ENCODE assay signal across 14 cellular contexts in genomic region chr12:19018302-19018980, GRCh38.
DNase-seq lines count a peak whose midpoint lies in the region; ATAC-seq and TF ChIP-seq lines count a peak whose summit lies in the region.
"Had no signal": no experiment of that assay in that cellular context is flagged by ENCODE, and none has a peak within 500 bp of the region (broad histone marks: within the 10 kb centered on the region; RNA-seq: fewer than 3 reads in every experiment).

No MANE protein-coding gene starts in this region.

- no peak for TF ChIP-seq POLR2A in gastrocnemius medialis (IDR thresholded peaks at IDR 0.05)

- no peaks in the 10 kb centered on the region for H3K9me3 Mint-ChIP-seq in activated naive CD4-positive, alpha-beta T cell treated with anti-CD3 and anti-CD28 coated beads, Interleukin-2, amount 10 ng/mL, durations not matched to agents 7 days and 5 days
- H3K9me3 Mint-ChIP-seq: activated CD4-positive, alpha-beta T cell treated with anti-CD3 and anti-CD28 coated beads, Interleukin-2, amount 10 ng/mL, durations not matched to agents 24 days and 14 days; activated naive CD4-positive, alpha-beta T cell treated with anti-CD3 and anti-CD28 coated beads for 36 hours; H9 had no signal

- CTCF ChIA-PET in activated naive CD4-positive, alpha-beta T cell treated with anti-CD3 and anti-CD28 coated beads, Interleukin-2, amount 10 ng/mL, durations not matched to agents 7 days and 5 days (lab: Charles Lee), result no interaction called here

- no peaks in the 10 kb centered on the region for H3K4me1 Mint-ChIP-seq in activated naive CD4-positive, alpha-beta T cell treated with anti-CD3 and anti-CD28 coated beads, Interleukin-2, amount 10 ng/mL, durations not matched to agents 7 days and 5 days
- H3K4me1 Mint-ChIP-seq: activated CD4-positive, alpha-beta T cell treated with anti-CD3 and anti-CD28 coated beads, Interleukin-2, amount 10 ng/mL, durations not matched to agents 24 days and 14 days had no signal

- TF ChIP-seq CTCF in choroid plexus epithelial cell (conservative IDR thresholded peaks at IDR 0.05; ENCODE audit: low read depth, low read length) (no peak), gastrocnemius medialis (IDR thresholded peaks at IDR 0.05 in 4 of 5, conservative IDR thresholded peaks at IDR 0.05 in 1 of 5) (no peak)

- H3K9me3 ChIP-seq in gastrocnemius medialis, result no peaks in the 10 kb centered on the region
- H3K9me3 ChIP-seq: tibial nerve had no signal

- in situ Hi-C loops in gastrocnemius medialis (cut with MboI; ENCODE audit: low sequenced_read_pairs in 4 of 4), result no loop called here

- H3K27me3 Mint-ChIP-seq in activated naive CD4-positive, alpha-beta T cell treated with anti-CD3 and anti-CD28 coated beads, Interleukin-2, amount 10 ng/mL, durations not matched to agents 7 days and 5 days, result no peaks in the 10 kb centered on the region
- H3K27me3 Mint-ChIP-seq: activated CD4-positive, alpha-beta T cell treated with anti-CD3 and anti-CD28 coated beads, Interleukin-2, amount 10 ng/mL, durations not matched to agents 24 days and 14 days had no signal

- H3K36me3 ChIP-seq in gastrocnemius medialis, result no peaks in the 10 kb centered on the region
- H3K36me3 ChIP-seq: tibial nerve had no signal

- H3K27ac Mint-ChIP-seq in activated naive CD4-positive, alpha-beta T cell treated with anti-CD3 and anti-CD28 coated beads, Interleukin-2, amount 10 ng/mL, durations not matched to agents 7 days and 5 days, result no peak overlapping the region
- H3K27ac Mint-ChIP-seq: activated CD4-positive, alpha-beta T cell treated with anti-CD3 and anti-CD28 coated beads, Interleukin-2, amount 10 ng/mL, durations not matched to agents 24 days and 14 days; activated naive CD4-positive, alpha-beta T cell treated with anti-CD3 and anti-CD28 coated beads for 36 hours had no signal

- no peak overlapping the region for H3K27ac ChIP-seq in gastrocnemius medialis
- H3K27ac ChIP-seq: SK-N-MC, tibial nerve had no signal

- intact Hi-C loops in gastrocnemius medialis (cut with DNase I; ENCODE audit: low total_unique reads), result no loop called here

- no peak for ATAC-seq in gastrocnemius medialis

- no peaks in the 10 kb centered on the region for H3K36me3 Mint-ChIP-seq in activated naive CD4-positive, alpha-beta T cell treated with anti-CD3 and anti-CD28 coated beads, Interleukin-2, amount 10 ng/mL, durations not matched to agents 7 days and 5 days

- no peak overlapping the region for H3K4me3 Mint-ChIP-seq in activated naive CD4-positive, alpha-beta T cell treated with anti-CD3 and anti-CD28 coated beads, Interleukin-2, amount 10 ng/mL, durations not matched to agents 7 days and 5 days
- H3K4me3 Mint-ChIP-seq: activated CD4-positive, alpha-beta T cell treated with anti-CD3 and anti-CD28 coated beads, Interleukin-2, amount 10 ng/mL, durations not matched to agents 24 days and 14 days; activated naive CD4-positive, alpha-beta T cell treated with anti-CD3 and anti-CD28 coated beads for 36 hours; H9 had no signal

- peak; percentile 64 for DNase-seq in A172 (ENCODE audit: low spot score)
- DNase-seq in HT-29 (ENCODE audit: low spot score), result peak; percentile 54
- DNase-seq in choroid plexus epithelial cell (ENCODE audit: low read depth), result peak; percentile 81
- peak; percentile 84 for DNase-seq in kidney tubule cell (ENCODE audit: low spot score)
- no peak for DNase-seq in NCI-H1694 (lab: John Stamatoyannopoulos, UW)
- DNase-seq in gastrocnemius medialis, result no peak
- DNase-seq in NK-92 (lab: John Stamatoyannopoulos, UW; ENCODE audit: unreplicated experiment), result no peak
- DNase-seq in activated naive CD4-positive, alpha-beta T cell treated with anti-CD3 and anti-CD28 coated beads, Interleukin-2, amount 10 ng/mL, durations not matched to agents 7 days and 5 days, result no peak
- DNase-seq: activated CD4-positive, alpha-beta T cell treated with anti-CD3 and anti-CD28 coated beads, Interleukin-2, amount 10 ng/mL, durations not matched to agents 24 days and 14 days; activated naive CD4-positive, alpha-beta T cell treated with anti-CD3 and anti-CD28 coated beads for 36 hours; H9; NCI-H524 had no signal

- H3K4me3 ChIP-seq in choroid plexus epithelial cell (ENCODE audit: low read depth, low read length) (no peak overlapping the region), gastrocnemius medialis (no peak overlapping the region)
- H3K4me3 ChIP-seq: SK-N-MC, tibial nerve had no signal

- no peaks in the 10 kb centered on the region for H3K4me1 ChIP-seq in gastrocnemius medialis
- H3K4me1 ChIP-seq: tibial nerve had no signal

- no peaks in the 10 kb centered on the region for H3K27me3 ChIP-seq in gastrocnemius medialis
- H3K27me3 ChIP-seq: tibial nerve had no signal

Comparison
In these comparisons a context has a peak if more than half of its experiments do, and no peak if none do; other contexts are left out.
1. DNase-seq: peak in A172 (single experiment), HT-29 (single experiment), choroid plexus epithelial cell (single experiment) and kidney tubule cell (single experiment); none in NCI-H1694 (single experiment), gastrocnemius medialis (0 of 2), NK-92 (single experiment) and activated naive CD4-positive, alpha-beta T cell treated with anti-CD3 and anti-CD28 coated beads, Interleukin-2, amount 10 ng/mL, durations not matched to agents 7 days and 5 days (single experiment).